2 cellular contexts compared by ENCODE assay signal in genomic region chr11:68711114-68711513, GRCh38.
TF ChIP-seq lines count a peak whose summit lies in the region.

No MANE protein-coding gene starts in this region.

TF ChIP-seq in GM12891, 5 proteins besides CTCF, POLR2A, EP300 and RAD21 (continued from another document):
- TF ChIP-seq POLR2AphosphoS5 (IDR thresholded peaks at IDR 0.05; ENCODE audit: low read depth, low read length) (no peak), PAX5 (IDR thresholded peaks at IDR 0.05; ENCODE audit: insufficient read depth, low read length, severe bottlenecking) (no peak), TAF1 (IDR thresholded peaks at IDR 0.05; ENCODE audit: low read depth, low read length) (no peak), POU2F2 (IDR thresholded peaks at IDR 0.05; ENCODE audit: low read depth, low read length) (no peak)

TF ChIP-seq in IMR-90, 13 proteins besides CTCF, POLR2A, EP300 and RAD21:
- TF ChIP-seq RCOR1 (IDR thresholded peaks at IDR 0.05; ENCODE audit: insufficient replicate concordance, low read length) (no peak), USF2 (IDR thresholded peaks at IDR 0.05; ENCODE audit: low read depth, low read length) (no peak), MAFK (IDR thresholded peaks at IDR 0.05; ENCODE audit: low read depth, low read length) (no peak), CEBPB (IDR thresholded peaks at IDR 0.05; ENCODE audit: low read depth, low read length) (no peak), RFX5 (IDR thresholded peaks at IDR 0.05; ENCODE audit: low read depth, low read length) (no peak), MAZ (IDR thresholded peaks at IDR 0.05; ENCODE audit: borderline replicate concordance, low read depth, low read length) (no peak), SMC3 (IDR thresholded peaks at IDR 0.05; ENCODE audit: low read depth, low read length) (no peak), MXI1 (IDR thresholded peaks at IDR 0.05; ENCODE audit: borderline replicate concordance, low read depth, low read length) (no peak), CHD1 (IDR thresholded peaks at IDR 0.05; ENCODE audit: low read depth, low read length) (no peak), NFE2L2 (IDR thresholded peaks at IDR 0.05; ENCODE audit: low read depth, low read length) (no peak), BHLHE40 (IDR thresholded peaks at IDR 0.05; ENCODE audit: low read depth, low read length) (no peak), ELK1 (IDR thresholded peaks at IDR 0.05; ENCODE audit: borderline replicate concordance, low read depth, low read length) (no peak)
